14 cellular contexts compared by ENCODE assay signal in the genomic region with DNA sequence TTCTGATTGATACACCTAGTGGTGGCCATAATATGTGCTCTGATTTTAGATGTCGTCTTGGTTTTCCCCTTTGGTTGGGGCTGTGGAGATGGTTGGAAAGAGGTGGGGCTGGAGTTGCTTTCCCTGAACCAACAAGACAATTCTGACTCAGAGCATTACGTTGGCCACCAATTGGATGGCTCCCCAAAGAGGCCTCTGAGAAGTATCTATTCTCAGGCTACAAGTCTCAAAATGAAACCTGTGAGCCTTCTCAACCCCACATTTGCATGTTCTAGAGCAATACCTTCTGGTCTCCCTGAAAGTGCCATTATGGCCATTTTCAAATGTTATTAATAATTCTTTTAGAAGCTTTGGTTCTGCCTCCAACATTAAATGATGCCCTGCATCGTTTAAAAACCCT.
DNase-seq lines count a peak whose midpoint lies in the region; ATAC-seq and TF ChIP-seq lines count a peak whose summit lies in the region.
"Had no signal": no experiment of that assay in that cellular context is flagged by ENCODE, and none has a peak within 500 bp of the region (broad histone marks: within the 10 kb centered on the region; RNA-seq: fewer than 3 reads in every experiment).

No MANE protein-coding gene starts in this region.

- H3K27me3 ChIP-seq in HAP-1 (ENCODE audit: low read depth) = no peaks in the 10 kb centered on the region
- no peaks in the 10 kb centered on the region for H3K27me3 ChIP-seq in Caco-2 (replicated peaks; ENCODE audit: control insufficient read depth, insufficient read depth, low read length)

- no TSS peak for BruUV-seq in Caco-2 (replicated peaks; lab: Mats Ljungman, UMichigan)

- no peak overlapping the region for H3K27ac ChIP-seq in coronary artery
- H3K27ac ChIP-seq: 22Rv1 had no signal

- DNase-seq in activated CD4-positive, alpha-beta T cell treated with anti-CD3 and anti-CD28 coated beads for 36 hours = peak; percentile 37
- no peak for DNase-seq in activated CD4-positive, alpha-beta T cell treated with anti-CD3 and anti-CD28 coated beads, Interleukin-2, amount 50 U/mL, for 4 hours
- peak; percentile 16 for DNase-seq in coronary artery (ENCODE audit: low spot score)
- DNase-seq in activated CD8-positive, alpha-beta memory T cell treated with anti-CD3 and anti-CD28 coated beads, Interleukin-2, amount 50 U/mL, for 48 hours = no peak
- DNase-seq in HAP-1 (ENCODE audit: low spot score in 2 of 2) = no peak
- DNase-seq in Caco-2 = no peak
- DNase-seq: activated gamma-delta T cell, DMS79 treated with DMSO at 0.1 percent for 48 hours, HFFc6, NCI-H1105 treated with DMSO at 0.1 percent for 48 hours had no signal

- no peaks in the 10 kb centered on the region for H3K36me3 Mint-ChIP-seq in activated CD4-positive, alpha-beta T cell treated with anti-CD3 and anti-CD28 coated beads for 36 hours (ENCODE audit: low read depth)
- no peaks in the 10 kb centered on the region for H3K36me3 Mint-ChIP-seq in Caco-2 (ENCODE audit: insufficient read depth, unreplicated experiment)

- H3K4me1 ChIP-seq in HAP-1 (no peaks in the 10 kb centered on the region), Caco-2 (no peaks in the 10 kb centered on the region)

- H3K9me3 ChIP-seq in HAP-1 (no peaks in the 10 kb centered on the region), Caco-2 (no peaks in the 10 kb centered on the region)

- no peak overlapping the region for H3K4me3 Mint-ChIP-seq in activated CD4-positive, alpha-beta T cell treated with anti-CD3 and anti-CD28 coated beads for 36 hours
- H3K4me3 Mint-ChIP-seq in Caco-2 (ENCODE audit: unreplicated experiment) = no peak overlapping the region
- H3K4me3 Mint-ChIP-seq: dendritic cell treated with granulocyte-macrophage colony-stimulating factor and Interleukin-4, amounts not matched to agents 40 ng/mL and 50 ng/mL, for 4 days; HFFc6 had no signal

- intact Hi-C loops in activated CD4-positive, alpha-beta T cell treated with anti-CD3 and anti-CD28 coated beads for 36 hours (cut with DNase I, micrococcal nuclease) = no loop called here
- intact Hi-C loops in Caco-2 (cut with micrococcal nuclease; ENCODE audit: unreplicated experiment) = no loop called here

- H3K27ac Mint-ChIP-seq in activated CD4-positive, alpha-beta T cell treated with anti-CD3 and anti-CD28 coated beads for 36 hours = no peak overlapping the region
- H3K27ac Mint-ChIP-seq in Caco-2 (ENCODE audit: unreplicated experiment) = no peak overlapping the region
- H3K27ac Mint-ChIP-seq: dendritic cell treated with granulocyte-macrophage colony-stimulating factor and Interleukin-4, amounts not matched to agents 40 ng/mL and 50 ng/mL, for 4 days; HFFc6 had no signal

- ATAC-seq in activated CD4-positive, alpha-beta T cell treated with anti-CD3 and anti-CD28 coated beads for 36 hours = peak; percentile 87
- ATAC-seq in GM21447 (IDR thresholded peaks at IDR 0.05; ENCODE audit: unreplicated experiment) (peak; percentile 97), HG03066 (IDR thresholded peaks at IDR 0.05; ENCODE audit: low read depth, unreplicated experiment) (peak; percentile 99)

- H3K36me3 ChIP-seq in HAP-1 (replicated peaks) (no peaks in the 10 kb centered on the region), Caco-2 (ENCODE audit: control insufficient read depth, insufficient read depth, low read length) (no peaks in the 10 kb centered on the region)

- CTCF ChIA-PET in activated CD4-positive, alpha-beta T cell treated with anti-CD3 and anti-CD28 coated beads for 36 hours (lab: Charles Lee) = no interaction called here
- CTCF ChIA-PET in Caco-2 (lab: Charles Lee) = no interaction called here

- peaks cover 4% of the 10 kb centered on the region for H3K4me1 Mint-ChIP-seq in activated CD4-positive, alpha-beta T cell treated with anti-CD3 and anti-CD28 coated beads for 36 hours
- H3K4me1 Mint-ChIP-seq in Caco-2 (ENCODE audit: low read depth, unreplicated experiment) = no peaks in the 10 kb centered on the region

- no peak overlapping the region for H3K4me3 ChIP-seq in coronary artery
- H3K4me3 ChIP-seq in HAP-1 = no peak overlapping the region
- H3K4me3 ChIP-seq in Caco-2 (ENCODE audit: low read depth, low read length) = no peak overlapping the region

- in situ Hi-C loops in HAP-1 (cut with MboI; ENCODE audit: low sequenced_read_pairs) = no loop called here

- peaks cover 3% of the 10 kb centered on the region for H3K27me3 Mint-ChIP-seq in activated CD4-positive, alpha-beta T cell treated with anti-CD3 and anti-CD28 coated beads for 36 hours
- peaks cover 8% of the 10 kb centered on the region for H3K27me3 Mint-ChIP-seq in Caco-2 (ENCODE audit: insufficient read depth, unreplicated experiment)

- POLR2A ChIA-PET in activated CD4-positive, alpha-beta T cell treated with anti-CD3 and anti-CD28 coated beads for 36 hours (lab: Charles Lee) = no interaction called here
- POLR2A ChIA-PET in Caco-2 (lab: Charles Lee) = no interaction called here

- TF ChIP-seq CTCF in coronary artery (IDR thresholded peaks at IDR 0.05) (no peak), Caco-2 (IDR thresholded peaks at IDR 0.05; ENCODE audit: insufficient read depth in 1 of 2, low read depth in 1 of 2, low read length in 1 of 2, severe bottlenecking in 1 of 2, unreplicated experiment in 1 of 2) (no peak)

- H3K9me3 Mint-ChIP-seq in activated CD4-positive, alpha-beta T cell treated with anti-CD3 and anti-CD28 coated beads for 36 hours (ENCODE audit: low read depth) = no peaks in the 10 kb centered on the region
- peaks cover 1% of the 10 kb centered on the region for H3K9me3 Mint-ChIP-seq in Caco-2 (ENCODE audit: unreplicated experiment)
- H3K9me3 Mint-ChIP-seq: HFFc6 had no signal

Comparison
In these comparisons a context has a peak if more than half of its experiments do, and no peak if none do; other contexts are left out.
1. DNase-seq: peak in activated CD4-positive, alpha-beta T cell treated with anti-CD3 and anti-CD28 coated beads for 36 hours (single experiment) and coronary artery (single experiment); none in activated CD4-positive, alpha-beta T cell treated with anti-CD3 and anti-CD28 coated beads, Interleukin-2, amount 50 U/mL, for 4 hours (0 of 2), activated CD8-positive, alpha-beta memory T cell treated with anti-CD3 and anti-CD28 coated beads, Interleukin-2, amount 50 U/mL, for 48 hours (single experiment), HAP-1 (0 of 2) and Caco-2 (0 of 2).
2. Peak in every context shown above with its lines, with median percentiles within 50 percentile points of each other: ATAC-seq.